Comparison of ENCODE assay signal across 8 cellular contexts in the genomic region with DNA sequence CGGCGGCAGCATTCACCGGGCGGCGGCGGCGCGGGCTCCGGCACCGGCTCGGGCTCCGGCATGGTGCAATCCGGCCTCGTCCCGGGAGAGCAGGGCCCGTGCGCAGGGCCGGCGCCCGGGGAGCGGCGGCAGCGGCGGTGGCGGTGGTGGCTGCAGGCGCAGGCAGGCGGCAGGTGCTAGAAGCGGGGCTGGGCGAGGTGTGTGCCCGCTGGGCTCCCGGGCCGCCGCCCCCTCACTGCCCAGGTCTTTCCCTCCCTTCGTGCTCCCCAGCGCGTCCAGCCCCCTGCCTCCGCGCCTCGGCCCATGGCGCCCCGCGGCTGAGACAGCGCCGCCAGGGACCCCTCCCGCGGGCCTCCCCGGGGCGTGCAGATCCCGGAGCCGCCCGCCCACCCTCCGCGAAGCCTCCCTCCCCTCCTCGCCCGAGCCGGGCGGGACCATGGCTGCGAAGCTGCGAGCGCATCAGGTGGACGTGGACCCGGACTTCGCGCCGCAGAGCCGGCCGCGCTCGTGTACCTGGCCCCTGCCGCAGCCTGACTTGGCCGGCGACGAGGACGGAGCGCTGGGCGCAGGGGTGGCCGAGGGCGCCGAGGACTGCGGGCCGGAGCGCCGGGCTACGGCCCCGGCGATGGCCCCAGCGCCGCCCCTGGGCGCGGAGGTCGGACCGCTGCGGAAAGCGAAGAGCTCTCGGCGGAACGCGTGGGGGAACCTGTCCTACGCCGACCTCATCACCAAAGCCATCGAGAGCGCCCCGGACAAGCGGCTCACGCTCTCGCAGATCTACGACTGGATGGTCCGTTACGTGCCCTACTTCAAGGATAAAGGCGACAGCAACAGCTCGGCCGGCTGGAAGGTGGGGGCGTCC. TPM values are rescaled to one million over a fixed set of nuclear protein-coding genes. Genes with fewer than 3 reads are reported as not detected.
DNase-seq lines count a peak whose midpoint lies in the region; ATAC-seq and TF ChIP-seq lines count a peak whose summit lies in the region.

No MANE protein-coding gene starts in this region.

- peak; percentile 35 for DNase-seq in ELR (ENCODE audit: low read depth)
- DNase-seq in HL-60 (ENCODE audit: low read depth in 1 of 2, low spot score in 1 of 2): peak in 1 of 2 experiments; percentile 29
- DNase-seq in activated T-cell treated with anti-CD3 and anti-CD28 coated beads, Interleukin-2, amount 50 U/mL, for 4 hours: no peak
- DNase-seq in iPS-NIHi11 (ENCODE audit: low spot score): peak; percentile 43
- DNase-seq in stomach: no peak
- no peak for DNase-seq in D341Med (ENCODE audit: low spot score)
- DNase-seq in OCI-M2 (lab: John Stamatoyannopoulos, UW; ENCODE audit: unreplicated experiment): no peak

- H3K9me3 ChIP-seq in stomach: no peaks in the 10 kb centered on the region

- no peak for TF ChIP-seq EP300 in stomach (IDR thresholded peaks at IDR 0.05)

- H3K4me3 Mint-ChIP-seq in activated T-cell treated with anti-CD3 and anti-CD28 coated beads, Interleukin-2, amount 50 U/mL, for 4 hours: peak overlapping the region; percentile 38

- no peak for TF ChIP-seq POLR2A in stomach (IDR thresholded peaks at IDR 0.05)

- no peaks in the 10 kb centered on the region for H3K36me3 Mint-ChIP-seq in activated T-cell treated with anti-CD3 and anti-CD28 coated beads, Interleukin-2, amount 50 U/mL, for 4 hours (ENCODE audit: insufficient read depth)

- no peaks in the 10 kb centered on the region for H3K36me3 ChIP-seq in stomach

- H3K27me3 ChIP-seq in HL-60 (ENCODE audit: insufficient read depth, poor library complexity, severe bottlenecking) (peaks cover 11% of the 10 kb centered on the region), stomach (peaks cover 0 to 41% (median 25%) of the 10 kb centered on the region in 3 donors)

- peak; percentile 17 for ATAC-seq in GM19452 (IDR thresholded peaks at IDR 0.05; ENCODE audit: unreplicated experiment)
- ATAC-seq in activated T-cell treated with anti-CD3 and anti-CD28 coated beads, Interleukin-2, amount 50 U/mL, for 4 hours: peak; percentile 31 to 35

- peaks cover 27 to 70% (median 56%) of the 10 kb centered on the region in 4 donors for H3K4me1 ChIP-seq in stomach

- 0 to 1% (median 1%) methylated on average over 28 to 113 of the region's 113 CpGs for WGBS in stomach, 5 donors

- intact Hi-C loops in stomach (cut with DNase I; ENCODE audit: low total_unique reads): no loop called here

- H3K9me3 Mint-ChIP-seq in activated T-cell treated with anti-CD3 and anti-CD28 coated beads, Interleukin-2, amount 50 U/mL, for 4 hours: no peaks in the 10 kb centered on the region

- H3K27ac ChIP-seq in HL-60 (replicated peaks) (no peak overlapping the region), stomach (peak overlapping the region in 4 of 5 donors; percentile 32 to 78 (median 73))

- H3K4me1 Mint-ChIP-seq in activated T-cell treated with anti-CD3 and anti-CD28 coated beads, Interleukin-2, amount 50 U/mL, for 4 hours (ENCODE audit: low read depth): peaks cover 16% of the 10 kb centered on the region

- H3K27me3 Mint-ChIP-seq in activated T-cell treated with anti-CD3 and anti-CD28 coated beads, Interleukin-2, amount 50 U/mL, for 4 hours (ENCODE audit: low read depth): peaks cover 31% of the 10 kb centered on the region

- H3K4me3 ChIP-seq in HL-60 (replicated peaks; ENCODE audit: insufficient read depth, low read length) (peak overlapping the region; percentile 34), stomach (peak overlapping the region; percentile 63 to 77 (median 70))

- no peak for TF ChIP-seq CTCF in HL-60 (IDR thresholded peaks at IDR 0.05; ENCODE audit: insufficient read depth, low read length)
- no peak for TF ChIP-seq CTCF in stomach (IDR thresholded peaks at IDR 0.05)

RNA-seq across cellular contexts. Expression of a gene that starts 0.5 kb away (rescaled TPM):
- under 1 TPM in 2 of 3 donors, not detected in 1; 0.20 to 0.22 TPM for total RNA-seq in activated T-cell treated with anti-CD3 and anti-CD28 coated beads, Interleukin-2, amount 50 U/mL, for 4 hours
- total RNA-seq in stomach: 1 to 10 TPM in 1 of 5 donors, under 1 TPM in 1, not detected in 3; under 0.01 to 1.1 TPM
- under 1 TPM in 2 of 3 donors, not detected in 1; 0.37 to 0.83 TPM for polyA plus RNA-seq in stomach

Comparison
In these comparisons a context has a peak if more than half of its experiments do, and no peak if none do; other contexts are left out.
1. DNase-seq: peak in ELR (single experiment) and iPS-NIHi11 (single experiment); none in activated T-cell treated with anti-CD3 and anti-CD28 coated beads, Interleukin-2, amount 50 U/mL, for 4 hours (single experiment), stomach (single experiment), D341Med (single experiment) and OCI-M2 (single experiment).